Comparison of ENCODE assay signal across 8 cellular contexts in genomic region chr3:32399030-32399620, GRCh38. TPM values are rescaled to one million over a fixed set of nuclear protein-coding genes. Genes with fewer than 3 reads are reported as not detected.
DNase-seq lines count a peak whose midpoint lies in the region; ATAC-seq and TF ChIP-seq lines count a peak whose summit lies in the region.

No MANE protein-coding gene starts in this region.

- peak; percentile 60 for TF ChIP-seq RAD21 in Ishikawa (IDR thresholded peaks at IDR 0.05; ENCODE audit: low read depth)

- DNase-seq in activated CD4-positive, alpha-beta T cell treated with anti-CD3 and anti-CD28 coated beads, Interleukin-2, amount 10 ng/mL, durations not matched to agents 24 days and 14 days, result peak; percentile 87
- no peak for DNase-seq in activated CD4-positive, alpha-beta T cell treated with anti-CD3 and anti-CD28 coated beads, Interleukin-2, amount 50 U/mL, for 4 hours
- DNase-seq in fibroblast of peridontal ligament (ENCODE audit: extremely low read depth) (peak; percentile 77), sciatic nerve (ENCODE audit: low spot score) (no peak)

- H3K27me3 Mint-ChIP-seq in activated CD4-positive, alpha-beta T cell treated with anti-CD3 and anti-CD28 coated beads, Interleukin-2, amount 10 ng/mL, durations not matched to agents 24 days and 14 days, result no peaks in the 10 kb centered on the region

- H3K36me3 Mint-ChIP-seq in activated CD4-positive, alpha-beta T cell treated with anti-CD3 and anti-CD28 coated beads, Interleukin-2, amount 10 ng/mL, durations not matched to agents 24 days and 14 days (ENCODE audit: low read depth), result peaks cover 14% of the 10 kb centered on the region

- peak overlapping the region; percentile 99 for H3K27ac ChIP-seq in VCaP

- no peak for TF ChIP-seq EP300 in Ishikawa (IDR thresholded peaks at IDR 0.05; ENCODE audit: borderline replicate concordance)

- intact Hi-C loops in activated CD4-positive, alpha-beta T cell treated with anti-CD3 and anti-CD28 coated beads, Interleukin-2, amount 10 ng/mL, durations not matched to agents 24 days and 14 days (cut with micrococcal nuclease), result loop anchor here (1.0 kb wide), 3 partner anchors 24 to 222 kb away; no protein-coding TSS in a partner anchor
- intact Hi-C loops in sciatic nerve (cut with DNase I), result loop anchor here (10.0 kb wide), 1 partner anchor 66 kb away; no protein-coding TSS in a partner anchor

- H3K4me1 Mint-ChIP-seq in activated CD4-positive, alpha-beta T cell treated with anti-CD3 and anti-CD28 coated beads, Interleukin-2, amount 10 ng/mL, durations not matched to agents 24 days and 14 days, result peaks cover 66% of the 10 kb centered on the region

- H3K27ac Mint-ChIP-seq in activated CD4-positive, alpha-beta T cell treated with anti-CD3 and anti-CD28 coated beads, Interleukin-2, amount 10 ng/mL, durations not matched to agents 24 days and 14 days, result peak overlapping the region; percentile 79

- no peak overlapping the region for H3K4me3 Mint-ChIP-seq in activated CD4-positive, alpha-beta T cell treated with anti-CD3 and anti-CD28 coated beads, Interleukin-2, amount 10 ng/mL, durations not matched to agents 24 days and 14 days

- ATAC-seq in sciatic nerve, result peak; percentile 37
- no peak for ATAC-seq in GM21825 (IDR thresholded peaks at IDR 0.05; ENCODE audit: unreplicated experiment)
- no peak for ATAC-seq in HG03521 (IDR thresholded peaks at IDR 0.05; ENCODE audit: unreplicated experiment)

- TF ChIP-seq CTCF in VCaP (conservative IDR thresholded peaks at IDR 0.05), result peak; percentile 56

- no peaks in the 10 kb centered on the region for H3K9me3 Mint-ChIP-seq in activated CD4-positive, alpha-beta T cell treated with anti-CD3 and anti-CD28 coated beads, Interleukin-2, amount 10 ng/mL, durations not matched to agents 24 days and 14 days

TF ChIP-seq in Ishikawa, 13 proteins besides CTCF, POLR2A, EP300 and RAD21:
- TF ChIP-seq CREB1 (IDR thresholded peaks at IDR 0.05; ENCODE audit: low read depth) (no peak), YY1 (IDR thresholded peaks at IDR 0.05; ENCODE audit: low read depth) (no peak), ZBTB7A (IDR thresholded peaks at IDR 0.05; ENCODE audit: low read depth) (no peak)

RNA-seq across cellular contexts. Expression of gene CMTM7, which starts 7.5 kb away (rescaled TPM):
- 45.0 and 46.3 TPM in 2 replicates for total RNA-seq in activated CD4-positive, alpha-beta T cell treated with anti-CD3 and anti-CD28 coated beads, Interleukin-2, amount 10 ng/mL, durations not matched to agents 24 days and 14 days
- 19.5 TPM for total RNA-seq in sciatic nerve

Comparison
In these comparisons a context has a peak if more than half of its experiments do, and no peak if none do; other contexts are left out.
1. DNase-seq: peak in activated CD4-positive, alpha-beta T cell treated with anti-CD3 and anti-CD28 coated beads, Interleukin-2, amount 10 ng/mL, durations not matched to agents 24 days and 14 days (single experiment) and fibroblast of peridontal ligament (single experiment); none in activated CD4-positive, alpha-beta T cell treated with anti-CD3 and anti-CD28 coated beads, Interleukin-2, amount 50 U/mL, for 4 hours (0 of 2) and sciatic nerve (single experiment).